In genomic region chr20:43513298-43514061, GRCh38 we compare ENCODE assay signal across 8 cellular contexts. TPM values are rescaled to one million over a fixed set of nuclear protein-coding genes. Genes with fewer than 3 reads are reported as not detected.
DNase-seq lines count a peak whose midpoint lies in the region; ATAC-seq, FAIRE-seq and TF ChIP-seq lines count a peak whose summit lies in the region.

No MANE protein-coding gene starts in this region.

- no peaks in the 10 kb centered on the region for H4K20me1 ChIP-seq in PC-9 (ENCODE audit: insufficient read depth)

- CTCF ChIA-PET in PC-9 (lab: Charles Lee): no interaction called here

- H3K9me3 ChIP-seq in PC-9 (ENCODE audit: insufficient read depth, low read depth): no peaks in the 10 kb centered on the region
- H3K9me3 ChIP-seq in small intestine (ENCODE audit: control insufficient read depth, low read depth): no peaks in the 10 kb centered on the region

- TF ChIP-seq CTCF in PC-9 (conservative IDR thresholded peaks at IDR 0.05) (no peak), foreskin fibroblast (IDR thresholded peaks at IDR 0.05; ENCODE audit: low read depth, low read length) (no peak)

- DNase-seq in PC-9 (no peak), foreskin fibroblast (no peak), small intestine (no peak), globus pallidus (ENCODE audit: low spot score) (no peak), NCI-H1048 (lab: John Stamatoyannopoulos, UW) (no peak)
- no peak for DNase-seq in stimulated activated CD4-positive, alpha-beta T cell treated with anti-CD3 and anti-CD28 coated beads, Interleukin-2, amount 100 ng/mL, for 48 hours

- H3F3A ChIP-seq in PC-9 (ENCODE audit: insufficient read depth, low read depth): peaks cover 4% of the 10 kb centered on the region; the same call in 1 of the 2 replicates

- FAIRE-seq in small intestine (lab: Jason Lieb, UNC): no peak

- intact Hi-C loops in PC-9 (cut with micrococcal nuclease; ENCODE audit: unreplicated experiment): loop anchor here (1.0 kb wide), 2 partner anchors 56 to 691 kb away; partner anchors contain the start of gene SRSF6

- H3K4me2 ChIP-seq in PC-9: peak overlapping the region; percentile 65

- POLR2A ChIA-PET in PC-9 (lab: Charles Lee; ENCODE audit: unreplicated experiment): interaction anchor here (0.6 to 0.9 kb wide), 2 partner anchors 11 to 83 kb away, joined by 4 to 10 read pairs; no protein-coding TSS in a partner anchor

- H3K36me3 ChIP-seq in PC-9 (ENCODE audit: low read depth) (no peaks in the 10 kb centered on the region), small intestine (ENCODE audit: control insufficient read depth in 2 of 2, insufficient read depth in 2 of 2, low read length in 2 of 2) (peaks cover 0 to 1% of the 10 kb centered on the region in 2 donors)

- H3K79me2 ChIP-seq in PC-9 (ENCODE audit: low read depth): peaks cover 17% of the 10 kb centered on the region

- no peaks in the 10 kb centered on the region for H3K9me2 ChIP-seq in PC-9 (ENCODE audit: insufficient read depth)

- H3K4me1 ChIP-seq in PC-9 (replicated peaks; ENCODE audit: insufficient read depth) (peaks cover 11% of the 10 kb centered on the region), small intestine (ENCODE audit: control insufficient read depth in 2 of 2, insufficient read depth in 1 of 2, low read depth in 1 of 2, low read length in 1 of 2) (no peaks in the 10 kb centered on the region)

- TSS peak; percentile 70 for BruUV-seq in PC-9 (replicated peaks; lab: Mats Ljungman, UMichigan)

- H3K27ac ChIP-seq in PC-9 (no peak overlapping the region), small intestine (ENCODE audit: low read depth in 1 of 2, low read length in 1 of 2) (peak overlapping the region in 1 of 2 donors; percentile 28)

- peak; percentile 7 for ATAC-seq in GM19351 (IDR thresholded peaks at IDR 0.05; ENCODE audit: unreplicated experiment)
- ATAC-seq in HG03565 (IDR thresholded peaks at IDR 0.05; ENCODE audit: unreplicated experiment): no peak

- WGBS in small intestine, 3 donors: 55 to 59% (median 56%) methylated on average over 24 of the region's 24 CpGs

- H3K4me3 ChIP-seq in PC-9 (peak overlapping the region; percentile 53), foreskin fibroblast (ENCODE audit: low read depth in 1 of 2, low read length in 2 of 2) (peak overlapping the region; percentile 52 to 72), small intestine (ENCODE audit: low read depth in 1 of 2, low read length in 2 of 2) (peak overlapping the region; percentile 0 to 47)

- no peaks in the 10 kb centered on the region for H3K27me3 ChIP-seq in PC-9 (ENCODE audit: insufficient read depth, low read depth)
- H3K27me3 ChIP-seq in small intestine (ENCODE audit: control insufficient read depth in 2 of 2, insufficient read depth in 2 of 2, low read length in 2 of 2): no peaks in the 10 kb centered on the region

- peak overlapping the region; percentile 64; the same call in 1 of the 2 replicates for H2AFZ ChIP-seq in PC-9

RNA-seq across cellular contexts. Expression of gene L3MBTL1, which starts 6.0 kb away (rescaled TPM):
- total RNA-seq in PC-9 (2021): 34.9 and 42.7 TPM in 2 replicates
- 1 to 10 TPM; 1.6 to 2.7 (median 2.5) TPM for polyA plus RNA-seq in small intestine

RNA-seq across cellular contexts. Expression of gene SGK2, which starts 45.3 kb away (rescaled TPM):
- total RNA-seq in PC-9 (2021): 3.1 and 3.7 TPM in 2 replicates
- polyA plus RNA-seq in small intestine: 10 to 100 TPM; 17.6 to 81.9 (median 28.4) TPM

RNA-seq across cellular contexts. Expression of gene SRSF6, which starts 55.8 kb away (rescaled TPM):
- 100 and 136 TPM in 2 replicates for total RNA-seq in PC-9 (2021)
- 10 to 100 TPM; 42.4 to 83.8 (median 63.7) TPM for polyA plus RNA-seq in small intestine
